In the genomic region with DNA sequence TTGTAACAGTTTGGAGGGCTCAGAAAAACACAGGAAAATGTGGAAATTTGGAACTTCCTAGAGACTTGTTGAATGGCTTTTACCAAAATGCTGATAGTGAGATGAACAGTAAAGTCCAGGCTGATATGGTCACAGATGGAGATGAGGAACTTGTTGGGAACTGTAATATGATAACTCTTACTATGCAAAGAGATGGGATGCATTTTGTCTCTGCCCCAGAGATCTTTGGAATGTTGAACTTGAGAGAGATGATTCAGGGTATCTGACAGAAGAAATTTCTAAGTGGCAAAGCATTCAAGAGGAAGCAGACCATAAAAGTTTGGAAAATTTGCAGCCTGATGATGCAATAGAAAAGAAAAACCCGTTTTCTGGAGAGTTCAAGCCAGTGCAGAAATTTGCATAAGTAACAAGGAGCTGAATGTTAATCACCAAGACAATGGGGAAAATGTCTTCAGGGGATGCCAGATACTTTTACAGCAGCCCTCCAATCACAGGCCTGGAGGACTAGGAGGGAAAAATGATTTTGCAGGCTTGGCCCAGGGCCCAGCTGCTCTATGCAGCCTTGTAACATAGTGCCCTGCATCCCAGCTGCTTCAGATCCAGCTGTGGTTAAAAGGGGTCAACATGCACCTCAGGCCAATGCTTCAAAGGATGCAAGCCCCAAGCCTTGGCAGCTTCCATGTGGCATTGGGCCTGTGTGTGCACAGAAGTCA, we compare ENCODE assay signal across 9 cellular contexts.
"Had no signal": no experiment of that assay in that cellular context is flagged by ENCODE, and none has a peak within 500 bp of the region (broad histone marks: within the 10 kb centered on the region; RNA-seq: fewer than 3 reads in every experiment).

No MANE protein-coding gene starts in this region.

- H3K4me3 Mint-ChIP-seq: memory B cell; naive thymus-derived CD8-positive, alpha-beta T cell had no signal

- DNase-seq: activated effector memory CD4-positive, alpha-beta T cell treated with Interleukin-2 at 50 U/mL for 16 hours; dorsolateral prefrontal cortex; erythroblast; left ventricle myocardium inferior; stimulated activated CD4-positive, alpha-beta T cell treated with anti-CD3 and anti-CD28 coated beads, Interleukin-2, amount 100 ng/mL, for 48 hours; SW 1271; upper lobe of right lung had no signal

- H3K27ac Mint-ChIP-seq: memory B cell; naive thymus-derived CD8-positive, alpha-beta T cell had no signal

- ATAC-seq: naive thymus-derived CD8-positive, alpha-beta T cell; upper lobe of right lung had no signal

- H3K27me3 Mint-ChIP-seq: memory B cell; naive thymus-derived CD8-positive, alpha-beta T cell had no signal
